In genomic region chr7:32958046-32959025, GRCh38 we compare ENCODE assay signal across 8 cellular contexts. TPM values are rescaled to one million over a fixed set of nuclear protein-coding genes. Genes with fewer than 3 reads are reported as not detected.
DNase-seq lines count a peak whose midpoint lies in the region; ATAC-seq lines count a peak whose summit lies in the region.

No MANE protein-coding gene starts in this region.

- no peak overlapping the region for H3K23ac ChIP-seq in mesendoderm (ENCODE audit: low read length)

- peaks cover 3 to 4% of the 10 kb centered on the region in 2 donors for H3K4me1 Mint-ChIP-seq in effector memory CD8-positive, alpha-beta T cell (ENCODE audit: low read depth in 2 of 2)

- no peaks in the 10 kb centered on the region for H3K9me3 ChIP-seq in NT2/D1 (ENCODE audit: insufficient read depth, low read length)

- H4K5ac ChIP-seq in mesendoderm (ENCODE audit: low read length) = no peak overlapping the region

- H3K79me1 ChIP-seq in mesendoderm (ENCODE audit: low read length) = no peaks in the 10 kb centered on the region

- no peak overlapping the region for H2AK5ac ChIP-seq in mesendoderm (ENCODE audit: low read length)

- H4K8ac ChIP-seq in mesendoderm (ENCODE audit: low read depth, low read length) = no peak overlapping the region

- no peaks in the 10 kb centered on the region for H3K79me2 ChIP-seq in mesendoderm (ENCODE audit: control insufficient read depth, insufficient read depth, low read length)

- H3K27me3 ChIP-seq in NT2/D1 (ENCODE audit: insufficient read depth, insufficient read length) (peaks cover 39% of the 10 kb centered on the region), mesendoderm (ENCODE audit: insufficient read depth, low read length, poor library complexity) (no peaks in the 10 kb centered on the region)

- H2BK5ac ChIP-seq in mesendoderm (ENCODE audit: low read length) = no peak overlapping the region

- no peaks in the 10 kb centered on the region for H3K9me3 Mint-ChIP-seq in effector memory CD8-positive, alpha-beta T cell

- peak overlapping the region; percentile 65 for H3K4me2 ChIP-seq in mesendoderm (ENCODE audit: low read length)

- H3K4me1 ChIP-seq in NT2/D1 (ENCODE audit: insufficient read depth, insufficient read length) (no peaks in the 10 kb centered on the region), mesendoderm (ENCODE audit: control insufficient read depth, low read depth, low read length) (no peaks in the 10 kb centered on the region), urinary bladder (ENCODE audit: insufficient read depth) (no peaks in the 10 kb centered on the region)

- no peak overlapping the region for H3K27ac ChIP-seq in mesendoderm (ENCODE audit: low read depth, low read length)
- H3K27ac ChIP-seq in urinary bladder (ENCODE audit: low read depth) = peak overlapping the region; percentile 81

- H3K56ac ChIP-seq in mesendoderm (ENCODE audit: low read length) = peak overlapping the region; percentile 87

- H2BK15ac ChIP-seq in mesendoderm (replicated peaks; ENCODE audit: low read depth) = no peak overlapping the region

- peaks cover 35 to 51% of the 10 kb centered on the region in 2 donors for H3K27me3 Mint-ChIP-seq in effector memory CD8-positive, alpha-beta T cell

- DNase-seq in NCI-H2107 treated with DMSO at 0.1 percent for 48 hours (lab: John Stamatoyannopoulos, UW; ENCODE audit: unreplicated experiment) (peak; percentile 72), NCI-H2107 (lab: John Stamatoyannopoulos, UW) (no peak), NT2/D1 (ENCODE audit: low read depth, low spot score) (no peak), mesendoderm (peak; percentile 60), NAMALWA (ENCODE audit: low spot score) (no peak)
- no peak for DNase-seq in effector memory CD8-positive, alpha-beta T cell

- no CpG with 5 or more reads among the region's 26 CpGs for WGBS in mesendoderm (ENCODE audit: extremely low coverage, insufficient coverage, low lambda C conversion rate)
- WGBS in urinary bladder = 34% methylated on average over 26 of the region's 26 CpGs

- H3K36me3 ChIP-seq in NT2/D1 (ENCODE audit: insufficient read depth, insufficient read length, low read length) (no peaks in the 10 kb centered on the region), mesendoderm (ENCODE audit: control insufficient read depth, insufficient read depth, low read length) (no peaks in the 10 kb centered on the region), urinary bladder (ENCODE audit: insufficient read depth) (no peaks in the 10 kb centered on the region)

- H2BK120ac ChIP-seq in mesendoderm (ENCODE audit: low read depth, low read length) = no peak overlapping the region

- H3K4me3 Mint-ChIP-seq in effector memory CD8-positive, alpha-beta T cell = peak overlapping the region; percentile 68 to 78

- no peaks in the 10 kb centered on the region for H3K36me3 Mint-ChIP-seq in effector memory CD8-positive, alpha-beta T cell (ENCODE audit: insufficient read depth)

- H3K4me3 ChIP-seq in NT2/D1 (ENCODE audit: insufficient read length, low read depth) (peak overlapping the region; percentile 97), mesendoderm (ENCODE audit: low read length) (peak overlapping the region; percentile 34), urinary bladder (ENCODE audit: low read depth, low read length) (peak overlapping the region; percentile 75)

- ATAC-seq in effector memory CD8-positive, alpha-beta T cell (replicated peaks) = no peak
- no peak for ATAC-seq in GM21423 (IDR thresholded peaks at IDR 0.05; ENCODE audit: unreplicated experiment)

- H3K27ac Mint-ChIP-seq in effector memory CD8-positive, alpha-beta T cell = no peak overlapping the region

- peak overlapping the region; percentile 34 for H3K18ac ChIP-seq in mesendoderm (ENCODE audit: low read length)

- peak overlapping the region; percentile 60 for H3K4ac ChIP-seq in mesendoderm (ENCODE audit: low read depth, low read length)

- H3K9ac ChIP-seq in NT2/D1 (ENCODE audit: insufficient read length, low read depth) (peak overlapping the region; percentile 91), mesendoderm (ENCODE audit: low read length) (peak overlapping the region; percentile 72)

RNA-seq across cellular contexts. Expression of gene FKBP9, which starts 1.1 kb away (rescaled TPM):
- polyA plus RNA-seq in mesendoderm (2013, experiment 1 of 2) = 7.8 TPM
- polyA plus RNA-seq in mesendoderm (2013, experiment 2 of 2) = 7.1 TPM
- 232 TPM for total RNA-seq in urinary bladder
- 75.1 TPM for polyA plus RNA-seq in urinary bladder

Comparison
In these comparisons a context has a peak if more than half of its experiments do, and no peak if none do; other contexts are left out.
1. DNase-seq: peak in NCI-H2107 treated with DMSO at 0.1 percent for 48 hours (single experiment) and mesendoderm (single experiment); none in NCI-H2107 (single experiment), NT2/D1 (single experiment), effector memory CD8-positive, alpha-beta T cell (0 of 3) and NAMALWA (single experiment).
2. H3K4me3 ChIP-seq: peak in every context shown above with its lines; median percentile 97 in NT2/D1; 75 in urinary bladder; 34 in mesendoderm.